In genomic region chr10:70324951-70325781, GRCh38 we compare ENCODE assay signal across 15 cellular contexts. TPM values are rescaled to one million over a fixed set of nuclear protein-coding genes. Genes with fewer than 3 reads are reported as not detected.
DNase-seq lines count a peak whose midpoint lies in the region; ATAC-seq and TF ChIP-seq lines count a peak whose summit lies in the region.
"Had no signal": no experiment of that assay in that cellular context is flagged by ENCODE, and none has a peak within 500 bp of the region (broad histone marks: within the 10 kb centered on the region; RNA-seq: fewer than 3 reads in every experiment).

No MANE protein-coding gene starts in this region.

- ATAC-seq in CD8-positive, alpha-beta T cell = no peak
- ATAC-seq in HG03175 (IDR thresholded peaks at IDR 0.05; ENCODE audit: unreplicated experiment) = peak; percentile 14
- ATAC-seq in HG02798 (IDR thresholded peaks at IDR 0.05; ENCODE audit: poor library complexity, unreplicated experiment) = no peak
- ATAC-seq in GM21381 (IDR thresholded peaks at IDR 0.05; ENCODE audit: unreplicated experiment) = no peak

- TF ChIP-seq CTCF in CD8-positive, alpha-beta T cell (IDR thresholded peaks at IDR 0.05) = no peak
- TF ChIP-seq CTCF in brain (conservative IDR thresholded peaks at IDR 0.05) (no peak), neural progenitor cell (IDR thresholded peaks at IDR 0.05) (no peak)

- peaks cover 19% of the 10 kb centered on the region for H4K20me1 ChIP-seq in neural progenitor cell (ENCODE audit: low read depth)

- peak overlapping the region; percentile 14 for H3K27ac ChIP-seq in CD8-positive, alpha-beta T cell (ENCODE audit: low read depth, low read length)
- no peak overlapping the region for H3K27ac ChIP-seq in neural progenitor cell

- no peak overlapping the region for H3K4me2 ChIP-seq in neural progenitor cell

- POLR2A ChIA-PET in CD8-positive, alpha-beta T cell (lab: Charles Lee) = interaction anchor here (1.0 kb wide), 1 partner anchor 179 kb away, joined by 3 read pairs; the partner anchor contains the start of gene TYSND1

- no peak for DNase-seq in CD8-positive, alpha-beta T cell
- DNase-seq in neural progenitor cell (ENCODE audit: low spot score) = no peak
- DNase-seq in dermis blood vessel endothelial cell = no peak
- DNase-seq in COLO668 (lab: John Stamatoyannopoulos, UW; ENCODE audit: unreplicated experiment) = no peak
- DNase-seq: activated CD4-positive, alpha-beta T cell treated with anti-CD3 and anti-CD28 coated beads for 48 hours; CD4-positive, alpha-beta memory T cell; HFFc6; NCI-H1417; PC-3 had no signal

- no peak overlapping the region for H2AFZ ChIP-seq in neural progenitor cell (replicated peaks)

- no peak overlapping the region for H3K4me3 ChIP-seq in CD8-positive, alpha-beta T cell (ENCODE audit: low read depth, low read length)
- no peak overlapping the region for H3K4me3 ChIP-seq in neural progenitor cell

- no peaks in the 10 kb centered on the region for H3K36me3 ChIP-seq in CD8-positive, alpha-beta T cell (ENCODE audit: insufficient read depth, low read length)
- H3K36me3 ChIP-seq in neural progenitor cell = no peaks in the 10 kb centered on the region

- H3K27me3 ChIP-seq in CD8-positive, alpha-beta T cell (ENCODE audit: insufficient read depth, low read length) = no peaks in the 10 kb centered on the region
- H3K27me3 ChIP-seq in neural progenitor cell = no peaks in the 10 kb centered on the region

- no peak overlapping the region for H3K4me3 Mint-ChIP-seq in CD8-positive, alpha-beta T cell
- H3K4me3 Mint-ChIP-seq in brain = no peak overlapping the region
- H3K4me3 Mint-ChIP-seq in neural progenitor cell = no peak overlapping the region
- H3K4me3 Mint-ChIP-seq: activated T-helper 17 cell treated with anti-CD3 and anti-CD28 coated beads, Interleukin-2, amount 50 U/mL, for 72 hours; CD4-positive, alpha-beta memory T cell; HFFc6 had no signal

- H3F3A ChIP-seq in neural progenitor cell (ENCODE audit: low read depth) = no peaks in the 10 kb centered on the region

- H3K4me1 Mint-ChIP-seq in CD8-positive, alpha-beta T cell (ENCODE audit: low read depth) = peaks cover 39% of the 10 kb centered on the region
- H3K4me1 Mint-ChIP-seq in brain (peaks cover 44% of the 10 kb centered on the region), neural progenitor cell (peaks cover 12% of the 10 kb centered on the region)
- H3K4me1 Mint-ChIP-seq: activated T-helper 17 cell treated with anti-CD3 and anti-CD28 coated beads, Interleukin-2, amount 50 U/mL, for 72 hours had no signal

- no peak overlapping the region for H3K9ac ChIP-seq in neural progenitor cell

- no peaks in the 10 kb centered on the region for H3K27me3 Mint-ChIP-seq in CD8-positive, alpha-beta T cell (ENCODE audit: low read depth)
- H3K27me3 Mint-ChIP-seq in brain (peaks cover 3% of the 10 kb centered on the region), neural progenitor cell (ENCODE audit: insufficient read depth, low read depth) (peaks cover 8% of the 10 kb centered on the region)
- H3K27me3 Mint-ChIP-seq: activated T-helper 17 cell treated with anti-CD3 and anti-CD28 coated beads, Interleukin-2, amount 50 U/mL, for 72 hours; CD4-positive, alpha-beta memory T cell had no signal

- peaks cover 40% of the 10 kb centered on the region for H3K4me1 ChIP-seq in CD8-positive, alpha-beta T cell (ENCODE audit: insufficient read depth, low read length)
- peaks cover 9% of the 10 kb centered on the region for H3K4me1 ChIP-seq in neural progenitor cell

- H3K27ac Mint-ChIP-seq in CD8-positive, alpha-beta T cell = peak overlapping the region; percentile 96
- H3K27ac Mint-ChIP-seq in brain (peak overlapping the region in 4 of 5 experiments; percentile 14 to 77 (median 61)), neural progenitor cell (peak overlapping the region; percentile 74)
- H3K27ac Mint-ChIP-seq: HFFc6 had no signal

- intact Hi-C loops in CD8-positive, alpha-beta T cell (cut with DNase I, micrococcal nuclease) = no loop called here

- no peaks in the 10 kb centered on the region for H3K79me2 ChIP-seq in neural progenitor cell (ENCODE audit: low read depth)

- H3K9me3 ChIP-seq in CD8-positive, alpha-beta T cell (ENCODE audit: low read length) = no peaks in the 10 kb centered on the region
- H3K9me3 ChIP-seq in neural progenitor cell (ENCODE audit: low read depth) = no peaks in the 10 kb centered on the region

- CTCF ChIA-PET in CD8-positive, alpha-beta T cell (lab: Charles Lee) = interaction anchor here (0.8 to 2.3 kb wide), 2 partner anchors 60 to 103 kb away, joined by 3 to 10 read pairs; no protein-coding TSS in a partner anchor

- no peaks in the 10 kb centered on the region for H3K36me3 Mint-ChIP-seq in CD8-positive, alpha-beta T cell
- H3K36me3 Mint-ChIP-seq in brain = no peaks in the 10 kb centered on the region
- H3K36me3 Mint-ChIP-seq in neural progenitor cell = peaks cover 6% of the 10 kb centered on the region
- H3K36me3 Mint-ChIP-seq: CD4-positive, alpha-beta memory T cell had no signal

- no peaks in the 10 kb centered on the region for H3K9me3 Mint-ChIP-seq in CD8-positive, alpha-beta T cell
- peaks cover 0 to 2% (median 0%) of the 10 kb centered on the region in 5 experiments for H3K9me3 Mint-ChIP-seq in brain
- H3K9me3 Mint-ChIP-seq in neural progenitor cell = no peaks in the 10 kb centered on the region
- H3K9me3 Mint-ChIP-seq: activated T-helper 17 cell treated with anti-CD3 and anti-CD28 coated beads, Interleukin-2, amount 50 U/mL, for 72 hours; CD4-positive, alpha-beta memory T cell; HFFc6 had no signal

RNA-seq across cellular contexts. Expression of gene NPFFR1, which starts 41.4 kb away (rescaled TPM):
- total RNA-seq in CD8-positive, alpha-beta T cell = not detected
- 0.56 TPM for polyA plus RNA-seq in brain (ENCODE audit: insufficient read depth, low read depth, low replicate concordance)
- 0.06 TPM in 1 of 2 replicates, not detected in the other for total RNA-seq in neural progenitor cell (ENCODE audit: low replicate concordance)
- total RNA-seq in dermis blood vessel endothelial cell = not detected in 2 replicates
- total RNA-seq: activated T-helper 17 cell treated with anti-CD3 and anti-CD28 coated beads, Interleukin-2, amount 50 U/mL, for 72 hours; CD4-positive, alpha-beta memory T cell; HFFc6; NCI-H460; PC-3 had no signal
- polyA plus RNA-seq: CD4-positive, alpha-beta memory T cell had no signal

RNA-seq across cellular contexts. Expression of gene LRRC20, which starts 57.3 kb away (rescaled TPM):
- total RNA-seq in CD8-positive, alpha-beta T cell = 1 to 10 TPM in 1 of 2 experiments, under 1 TPM in 1; 0.81 to 1.1 TPM
- polyA plus RNA-seq in brain (ENCODE audit: insufficient read depth, low read depth, low replicate concordance) = 58.5 TPM
- total RNA-seq in neural progenitor cell (ENCODE audit: low replicate concordance) = 19.0 and 44.9 TPM in 2 replicates
- 9.0 and 15.0 TPM in 2 replicates for total RNA-seq in dermis blood vessel endothelial cell
